Comparison of ENCODE assay signal across 9 cellular contexts in genomic region chr6:111088668-111089003, GRCh38. TPM values are rescaled to one million over a fixed set of nuclear protein-coding genes. Genes with fewer than 3 reads are reported as not detected.
DNase-seq lines count a peak whose midpoint lies in the region; ATAC-seq and TF ChIP-seq lines count a peak whose summit lies in the region.
"Had no signal": no experiment of that assay in that cellular context is flagged by ENCODE, and none has a peak within 500 bp of the region (broad histone marks: within the 10 kb centered on the region; RNA-seq: fewer than 3 reads in every experiment).

No MANE protein-coding gene starts in this region.

- H3K27me3 ChIP-seq in left lung (peaks cover 14 to 50% of the 10 kb centered on the region in 2 donors), subcutaneous abdominal adipose tissue (ENCODE audit: control insufficient read depth in 5 of 5, insufficient read depth in 4 of 5, low read length in 5 of 5) (peaks cover 9 to 22% (median 16%) of the 10 kb centered on the region in 5 donors)

- no peak overlapping the region for H3K27ac ChIP-seq in left lung
- no peak overlapping the region for H3K27ac ChIP-seq in subcutaneous abdominal adipose tissue (ENCODE audit: low read depth, low read length)

- no peaks in the 10 kb centered on the region for H3K36me3 Mint-ChIP-seq in activated CD4-positive, alpha-beta T cell treated with anti-CD3 and anti-CD28 coated beads, Interleukin-2, amount 10 ng/mL, durations not matched to agents 24 days and 14 days (ENCODE audit: low read depth)
- no peaks in the 10 kb centered on the region for H3K36me3 Mint-ChIP-seq in activated T-helper 17 cell treated with anti-CD3 and anti-CD28 coated beads, Interleukin-2, amount 50 U/mL, for 72 hours (ENCODE audit: low read depth)

- intact Hi-C loops in activated CD4-positive, alpha-beta T cell treated with anti-CD3 and anti-CD28 coated beads, Interleukin-2, amount 10 ng/mL, durations not matched to agents 24 days and 14 days (cut with micrococcal nuclease): loop anchor here (2.0 to 5.0 kb wide), 2 partner anchors 26 to 394 kb away; partner anchors contain the start of gene REV3L
- intact Hi-C loops in left lung (cut with DNase I): no loop called here

- H3K4me1 ChIP-seq in left lung: peaks cover 4 to 19% of the 10 kb centered on the region in 2 donors
- H3K4me1 ChIP-seq in subcutaneous abdominal adipose tissue (ENCODE audit: control insufficient read depth in 5 of 5, insufficient read depth in 5 of 5, low read length in 5 of 5): peaks cover 0 to 22% (median 15%) of the 10 kb centered on the region in 5 donors

- H3K27me3 Mint-ChIP-seq in activated CD4-positive, alpha-beta T cell treated with anti-CD3 and anti-CD28 coated beads, Interleukin-2, amount 10 ng/mL, durations not matched to agents 24 days and 14 days: peaks cover 18% of the 10 kb centered on the region
- H3K27me3 Mint-ChIP-seq in activated T-helper 17 cell treated with anti-CD3 and anti-CD28 coated beads, Interleukin-2, amount 50 U/mL, for 72 hours: peaks cover 9% of the 10 kb centered on the region

- ATAC-seq in activated T-helper 17 cell treated with anti-CD3 and anti-CD28 coated beads, Interleukin-2, amount 50 U/mL, for 72 hours (replicated peaks): no peak
- ATAC-seq in left lung: no peak

- H3K36me3 ChIP-seq in left lung: no peaks in the 10 kb centered on the region
- no peaks in the 10 kb centered on the region for H3K36me3 ChIP-seq in subcutaneous abdominal adipose tissue (ENCODE audit: control insufficient read depth in 5 of 5, insufficient read depth in 5 of 5, low read length in 5 of 5)

- no peak overlapping the region for H3K9ac ChIP-seq in subcutaneous abdominal adipose tissue (ENCODE audit: low read length in 5 of 5)

- TF ChIP-seq CTCF in left lung (IDR thresholded peaks at IDR 0.05): no peak

- peak overlapping the region; percentile 42 to 60 for H3K4me3 ChIP-seq in left lung
- peak overlapping the region; percentile 61 to 73 (median 68) for H3K4me3 ChIP-seq in subcutaneous abdominal adipose tissue (ENCODE audit: low read depth in 1 of 5, low read length in 5 of 5)

- DNase-seq in activated CD4-positive, alpha-beta T cell treated with anti-CD3 and anti-CD28 coated beads, Interleukin-2, amount 10 ng/mL, durations not matched to agents 24 days and 14 days: no peak
- no peak for DNase-seq in activated CD4-positive, alpha-beta T cell treated with anti-CD3 and anti-CD28 coated beads for 4 hours
- DNase-seq in left lung (no peak), epidermal melanocyte (ENCODE audit: insufficient read length, low spot score) (no peak), foreskin melanocyte (no peak)
- no peak for DNase-seq in stimulated activated CD4-positive, alpha-beta T cell treated with anti-CD3 and anti-CD28 coated beads, Interleukin-4, amount 100 ng/mL, for 4 hours
- DNase-seq: ACHN had no signal

- H3K9me3 ChIP-seq in left lung (no peaks in the 10 kb centered on the region), subcutaneous abdominal adipose tissue (ENCODE audit: control insufficient read depth in 5 of 5, low read length in 5 of 5) (no peaks in the 10 kb centered on the region)

- H3K27ac Mint-ChIP-seq in activated CD4-positive, alpha-beta T cell treated with anti-CD3 and anti-CD28 coated beads, Interleukin-2, amount 10 ng/mL, durations not matched to agents 24 days and 14 days: peak overlapping the region; percentile 81
- H3K27ac Mint-ChIP-seq in activated T-helper 17 cell treated with anti-CD3 and anti-CD28 coated beads, Interleukin-2, amount 50 U/mL, for 72 hours: peak overlapping the region; percentile 68

- no peaks in the 10 kb centered on the region for H3K9me3 Mint-ChIP-seq in activated CD4-positive, alpha-beta T cell treated with anti-CD3 and anti-CD28 coated beads, Interleukin-2, amount 10 ng/mL, durations not matched to agents 24 days and 14 days
- no peaks in the 10 kb centered on the region for H3K9me3 Mint-ChIP-seq in activated T-helper 17 cell treated with anti-CD3 and anti-CD28 coated beads, Interleukin-2, amount 50 U/mL, for 72 hours

- H3K4me3 Mint-ChIP-seq in activated CD4-positive, alpha-beta T cell treated with anti-CD3 and anti-CD28 coated beads, Interleukin-2, amount 10 ng/mL, durations not matched to agents 24 days and 14 days: peak overlapping the region; percentile 90
- H3K4me3 Mint-ChIP-seq in activated T-helper 17 cell treated with anti-CD3 and anti-CD28 coated beads, Interleukin-2, amount 50 U/mL, for 72 hours: peak overlapping the region; percentile 91

- H3K4me1 Mint-ChIP-seq in activated CD4-positive, alpha-beta T cell treated with anti-CD3 and anti-CD28 coated beads, Interleukin-2, amount 10 ng/mL, durations not matched to agents 24 days and 14 days: peaks cover 20% of the 10 kb centered on the region
- H3K4me1 Mint-ChIP-seq in activated T-helper 17 cell treated with anti-CD3 and anti-CD28 coated beads, Interleukin-2, amount 50 U/mL, for 72 hours: peaks cover 15% of the 10 kb centered on the region

RNA-seq across cellular contexts. Expression of gene SLC16A10, which starts 1.3 kb away (rescaled TPM):
- total RNA-seq in activated CD4-positive, alpha-beta T cell treated with anti-CD3 and anti-CD28 coated beads, Interleukin-2, amount 10 ng/mL, durations not matched to agents 24 days and 14 days: 4.2 and 5.1 TPM in 2 replicates
- 1 to 10 TPM; 2.1 to 3.8 TPM for total RNA-seq in activated T-helper 17 cell treated with anti-CD3 and anti-CD28 coated beads, Interleukin-2, amount 50 U/mL, for 72 hours
- total RNA-seq in left lung: 1 to 10 TPM; 7.2 to 8.5 TPM
